8 cellular contexts compared by ENCODE assay signal in the genomic region with DNA sequence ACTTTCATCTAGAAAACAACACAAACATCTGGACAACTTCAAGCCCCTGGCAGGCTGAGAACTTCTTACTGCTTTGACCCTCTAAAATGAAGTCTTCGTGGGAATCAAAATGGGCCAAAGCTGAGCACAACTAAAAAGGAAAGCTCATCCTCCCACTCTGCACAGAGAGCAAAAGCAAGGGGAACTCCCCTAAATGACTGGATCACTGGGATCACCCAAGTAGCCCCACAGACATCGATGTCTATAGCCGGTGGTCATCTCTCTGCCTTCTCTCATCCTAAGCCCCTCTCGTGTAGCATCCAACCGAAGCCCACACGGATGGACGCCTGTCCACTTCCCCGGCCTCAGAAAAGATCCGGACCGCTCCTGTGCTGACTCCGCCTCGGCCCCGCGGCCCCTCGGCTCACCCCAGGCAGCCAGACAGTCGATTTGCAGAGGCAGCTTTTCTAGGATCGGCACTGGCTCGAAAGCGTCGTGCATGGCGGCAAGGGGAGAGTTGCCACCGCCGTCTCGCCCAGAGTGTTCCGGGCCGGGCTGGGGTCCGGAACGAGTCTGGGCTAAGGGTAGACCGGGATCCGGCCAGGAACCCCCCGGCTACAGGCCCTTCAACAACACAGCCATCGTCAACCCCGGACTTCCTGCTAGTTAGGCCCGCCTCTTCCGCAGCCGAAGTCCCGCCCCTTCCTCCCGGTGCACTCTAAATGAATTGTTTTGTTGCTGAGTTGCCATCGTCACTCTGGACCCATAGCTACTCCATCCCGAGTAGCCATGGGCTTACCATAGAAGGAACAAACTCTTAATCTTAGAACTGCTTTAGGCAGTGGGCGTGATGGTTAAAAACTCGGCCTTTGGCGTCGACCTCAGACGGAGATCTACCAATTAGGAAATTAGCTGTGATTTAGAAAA. TPM values are rescaled to one million over a fixed set of nuclear protein-coding genes. Genes with fewer than 3 reads are reported as not detected.
DNase-seq lines count a peak whose midpoint lies in the region; ATAC-seq and TF ChIP-seq lines count a peak whose summit lies in the region.

Gene VPS39 (minus strand): TSS at position 631 of the 906 bp plus-strand sequence. CDS start 151 bp downstream, at position 480.

- no peaks in the 10 kb centered on the region for H3K27me3 Mint-ChIP-seq in natural killer cell treated with Interleukin-12 subunit alpha and Interleukin-12 subunit beta and Interleukin-15 and Interleukin-18, amount 100 ng/mL, for 72 hours

- no peaks in the 10 kb centered on the region for H3K9me2 ChIP-seq in Loucy (replicated peaks; ENCODE audit: low read depth, low read length)

- no peaks in the 10 kb centered on the region for H3K9me3 ChIP-seq in Loucy (ENCODE audit: insufficient read depth, low read depth, low read length)

- TF ChIP-seq CTCF in Loucy (conservative IDR thresholded peaks at IDR 0.05; ENCODE audit: low read length) = no peak
- TF ChIP-seq CTCF in fibroblast of the aortic adventitia (IDR thresholded peaks at IDR 0.05; ENCODE audit: insufficient read depth, low read length) = no peak

- no peaks in the 10 kb centered on the region for H3F3A ChIP-seq in Loucy (ENCODE audit: low read depth)

- peak within 1 kb of the TSS; percentile 93 for H3K4me3 Mint-ChIP-seq in natural killer cell treated with Interleukin-12 subunit alpha and Interleukin-12 subunit beta and Interleukin-15 and Interleukin-18, amount 100 ng/mL, for 72 hours

- peaks cover 13% of the 10 kb centered on the region for H3K36me3 Mint-ChIP-seq in natural killer cell treated with Interleukin-12 subunit alpha and Interleukin-12 subunit beta and Interleukin-15 and Interleukin-18, amount 100 ng/mL, for 72 hours

- H3K4me3 ChIP-seq in Loucy (ENCODE audit: low read length, poor library complexity, severe bottlenecking) (peak within 1 kb of the TSS; percentile 87), fibroblast of the aortic adventitia (ENCODE audit: low read depth, low read length) (peak within 1 kb of the TSS; percentile 84)

- peak within 1 kb of the TSS; percentile 81 for H3K4me2 ChIP-seq in Loucy (ENCODE audit: low read depth, low read length, poor library complexity, severe bottlenecking)

- H3K27me3 ChIP-seq in Loucy (ENCODE audit: insufficient read depth, low read length, poor library complexity, severe bottlenecking) = no peaks in the 10 kb centered on the region

- no peaks in the 10 kb centered on the region for H3K9me3 Mint-ChIP-seq in natural killer cell treated with Interleukin-12 subunit alpha and Interleukin-12 subunit beta and Interleukin-15 and Interleukin-18, amount 100 ng/mL, for 72 hours

- peaks cover 31% of the 10 kb centered on the region for H3K79me2 ChIP-seq in Loucy (ENCODE audit: insufficient read depth, low read length)

- H2AFZ ChIP-seq in Loucy (ENCODE audit: low read length) = peak within 1 kb of the TSS; percentile 85

- H3K9ac ChIP-seq in Loucy (ENCODE audit: low read depth, low read length, poor library complexity, severe bottlenecking) = peak within 1 kb of the TSS; percentile 91

- H3K27ac Mint-ChIP-seq in natural killer cell treated with Interleukin-12 subunit alpha and Interleukin-12 subunit beta and Interleukin-15 and Interleukin-18, amount 100 ng/mL, for 72 hours = peak within 1 kb of the TSS; percentile 83 to 96

- ATAC-seq in natural killer cell treated with Interleukin-12 subunit alpha and Interleukin-12 subunit beta and Interleukin-15 and Interleukin-18, amount 100 ng/mL, for 72 hours = peak; percentile 98 to 99

- H3K4me1 ChIP-seq in Loucy (ENCODE audit: insufficient read depth, low read length, poor library complexity, severe bottlenecking) = peaks cover 28% of the 10 kb centered on the region

- DNase-seq in EH (ENCODE audit: low read depth) = peak; percentile 88
- DNase-seq in GOT3 (lab: John Stamatoyannopoulos, UW) = peak; percentile 44
- peak; percentile 83 to 86 for DNase-seq in SHP77 (lab: John Stamatoyannopoulos, UW)
- DNase-seq in activated effector memory CD4-positive, alpha-beta T cell treated with Interleukin-2 at 50 U/mL for 16 hours = peak; percentile 82
- DNase-seq in fibroblast of the aortic adventitia (ENCODE audit: low read depth) = peak; percentile 80
- DNase-seq in natural killer cell treated with Interleukin-12 subunit alpha and Interleukin-12 subunit beta and Interleukin-15 and Interleukin-18, amount 100 ng/mL, for 72 hours (ENCODE audit: low spot score) = peak; percentile 91
- peak; percentile 85 for DNase-seq in stimulated activated naive CD4-positive, alpha-beta T cell treated with Interleukin-2 at 50 U/mL for 16 hours (lab: John Stamatoyannopoulos, UW)

- no peaks in the 10 kb centered on the region for H4K20me1 ChIP-seq in Loucy (ENCODE audit: insufficient read depth, low read length, poor library complexity, severe bottlenecking)

- H3K4me1 Mint-ChIP-seq in natural killer cell treated with Interleukin-12 subunit alpha and Interleukin-12 subunit beta and Interleukin-15 and Interleukin-18, amount 100 ng/mL, for 72 hours (ENCODE audit: low read depth in 2 of 2) = peaks cover 29 to 30% of the 10 kb centered on the region in 2 donors

- H3K36me3 ChIP-seq in Loucy (ENCODE audit: insufficient read depth, low read length) = peaks cover 23% of the 10 kb centered on the region; the same call in 1 of the 2 replicates

RNA-seq across cellular contexts. Expression of gene VPS39, which starts in this region (rescaled TPM):
- total RNA-seq in fibroblast of the aortic adventitia (ENCODE audit: low replicate concordance) = 61.8 and 174 TPM in 2 replicates
- total RNA-seq in natural killer cell treated with Interleukin-12 subunit alpha and Interleukin-12 subunit beta and Interleukin-15 and Interleukin-18, amount 100 ng/mL, for 72 hours = 10 to 100 TPM; 66.2 to 84.6 TPM

Comparison
In these comparisons a context has a peak if more than half of its experiments do, and no peak if none do; other contexts are left out.
1. Peak in every context shown above with its lines: DNase-seq, ATAC-seq and H3K4me3 ChIP-seq.